In the genomic region with DNA sequence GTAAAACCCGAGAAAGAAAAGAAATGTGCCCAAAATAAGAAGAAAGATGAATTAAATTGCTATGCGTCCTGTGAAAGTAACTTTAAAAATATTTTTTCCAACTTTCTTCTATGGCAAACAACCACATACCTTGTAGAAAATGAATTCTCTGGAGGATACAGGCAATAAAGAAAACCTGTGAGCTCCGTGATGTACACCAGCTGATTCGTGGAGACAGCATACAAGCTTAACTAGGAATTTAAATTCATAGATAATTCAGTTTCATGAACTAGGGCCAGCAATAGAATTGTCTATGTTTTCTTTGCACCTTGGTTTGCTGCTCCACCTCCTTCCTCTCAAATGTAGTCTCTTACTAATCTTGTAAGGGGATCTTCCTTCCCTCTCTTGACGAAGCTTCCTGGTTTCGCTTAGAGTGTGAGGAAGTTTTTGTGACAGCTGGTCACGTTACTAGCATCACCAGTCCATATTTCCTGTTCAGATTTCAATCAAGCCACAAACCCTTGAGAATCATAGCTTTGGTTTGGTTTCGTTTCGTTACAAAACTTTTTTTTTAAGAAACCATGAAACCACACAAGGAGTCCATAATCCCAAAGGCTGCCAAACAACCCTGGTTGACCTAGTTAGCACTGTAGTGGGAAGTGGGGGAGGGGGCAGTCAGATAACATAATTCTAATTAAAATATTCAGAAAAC, we compare ENCODE assay signal across 8 cellular contexts. TPM values are rescaled to one million over a fixed set of nuclear protein-coding genes. Genes with fewer than 3 reads are reported as not detected.
A peak's percentile ranks its signal among the peaks of the same experiment; 100 is the strongest.
DNase-seq lines count a peak whose midpoint lies in the region; ATAC-seq lines count a peak whose summit lies in the region.

No MANE protein-coding gene starts in this region.

- H3K27ac Mint-ChIP-seq in activated CD8-positive, alpha-beta T cell treated with anti-CD3 and anti-CD28 coated beads, Interleukin-2, amount 10 ng/mL, durations not matched to agents 7 days and 5 days, result peak overlapping the region; percentile 78

- CTCF ChIA-PET in activated CD8-positive, alpha-beta T cell treated with anti-CD3 and anti-CD28 coated beads, Interleukin-2, amount 10 ng/mL, durations not matched to agents 7 days and 5 days (lab: Charles Lee), result interaction anchor here (0.7 kb wide), 1 partner anchor 23 kb away, joined by 3 read pairs; no protein-coding TSS in a partner anchor

- DNase-seq in stimulated activated CD4-positive, alpha-beta T cell treated with anti-CD3 and anti-CD28 coated beads, Interleukin-4, amount 100 ng/mL, for 24 hours, result peak; percentile 22
- DNase-seq in stimulated activated CD4-positive, alpha-beta T cell treated with anti-CD3 and anti-CD28 coated beads, Interleukin-1b, Interleukin-23, amount 100 ng/mL, for 48 hours, result no peak
- DNase-seq in LHCN-M2 (ENCODE audit: low read depth) (peak; percentile 93), left lobe of liver (ENCODE audit: low spot score) (no peak), occipital lobe (lab: John Stamatoyannopoulos, UW) (no peak), NCI-H1436 (lab: John Stamatoyannopoulos, UW) (no peak)
- peak; percentile 28 for DNase-seq in activated CD8-positive, alpha-beta T cell treated with anti-CD3 and anti-CD28 coated beads, Interleukin-2, amount 10 ng/mL, durations not matched to agents 7 days and 5 days

- peaks cover 9% of the 10 kb centered on the region for H3K9me3 Mint-ChIP-seq in activated CD8-positive, alpha-beta T cell treated with anti-CD3 and anti-CD28 coated beads, Interleukin-2, amount 10 ng/mL, durations not matched to agents 7 days and 5 days (ENCODE audit: insufficient read depth)

- peak overlapping the region; percentile 50 for H3K4me3 Mint-ChIP-seq in activated CD8-positive, alpha-beta T cell treated with anti-CD3 and anti-CD28 coated beads, Interleukin-2, amount 10 ng/mL, durations not matched to agents 7 days and 5 days

- no peaks in the 10 kb centered on the region for H3K36me3 Mint-ChIP-seq in activated CD8-positive, alpha-beta T cell treated with anti-CD3 and anti-CD28 coated beads, Interleukin-2, amount 10 ng/mL, durations not matched to agents 7 days and 5 days (ENCODE audit: low read depth)

- peak; percentile 82 for ATAC-seq in activated CD8-positive, alpha-beta T cell treated with anti-CD3 and anti-CD28 coated beads, Interleukin-2, amount 10 ng/mL, durations not matched to agents 7 days and 5 days
- peak; percentile 78 for ATAC-seq in left lobe of liver
- no peak for ATAC-seq in GM19023 (IDR thresholded peaks at IDR 0.05; ENCODE audit: unreplicated experiment)

- H3K4me1 Mint-ChIP-seq in activated CD8-positive, alpha-beta T cell treated with anti-CD3 and anti-CD28 coated beads, Interleukin-2, amount 10 ng/mL, durations not matched to agents 7 days and 5 days (ENCODE audit: low read depth), result peaks cover 9% of the 10 kb centered on the region

- POLR2A ChIA-PET in activated CD8-positive, alpha-beta T cell treated with anti-CD3 and anti-CD28 coated beads, Interleukin-2, amount 10 ng/mL, durations not matched to agents 7 days and 5 days (lab: Charles Lee), result no interaction called here

- H3K27me3 Mint-ChIP-seq in activated CD8-positive, alpha-beta T cell treated with anti-CD3 and anti-CD28 coated beads, Interleukin-2, amount 10 ng/mL, durations not matched to agents 7 days and 5 days (ENCODE audit: low read depth), result peaks cover 5% of the 10 kb centered on the region

RNA-seq across cellular contexts. Expression of a gene that starts 35.8 kb away (rescaled TPM):
- 0.06 and 0.13 TPM in 2 replicates for total RNA-seq in LHCN-M2 (2014; rRNA removed)
- polyA plus RNA-seq in LHCN-M2 (2012), result 0.27 TPM
- not detected for total RNA-seq in activated CD8-positive, alpha-beta T cell treated with anti-CD3 and anti-CD28 coated beads, Interleukin-2, amount 10 ng/mL, durations not matched to agents 7 days and 5 days
- total RNA-seq in left lobe of liver, result 20.1 TPM
- 7.0 TPM for total RNA-seq in occipital lobe

Comparison
In these comparisons a context has a peak if more than half of its experiments do, and no peak if none do; other contexts are left out.
1. DNase-seq: peak in stimulated activated CD4-positive, alpha-beta T cell treated with anti-CD3 and anti-CD28 coated beads, Interleukin-4, amount 100 ng/mL, for 24 hours (single experiment), LHCN-M2 (single experiment) and activated CD8-positive, alpha-beta T cell treated with anti-CD3 and anti-CD28 coated beads, Interleukin-2, amount 10 ng/mL, durations not matched to agents 7 days and 5 days (single experiment); none in stimulated activated CD4-positive, alpha-beta T cell treated with anti-CD3 and anti-CD28 coated beads, Interleukin-1b, Interleukin-23, amount 100 ng/mL, for 48 hours (single experiment), left lobe of liver (single experiment), occipital lobe (single experiment) and NCI-H1436 (single experiment).